8 cellular contexts compared by ENCODE assay signal in the genomic region with DNA sequence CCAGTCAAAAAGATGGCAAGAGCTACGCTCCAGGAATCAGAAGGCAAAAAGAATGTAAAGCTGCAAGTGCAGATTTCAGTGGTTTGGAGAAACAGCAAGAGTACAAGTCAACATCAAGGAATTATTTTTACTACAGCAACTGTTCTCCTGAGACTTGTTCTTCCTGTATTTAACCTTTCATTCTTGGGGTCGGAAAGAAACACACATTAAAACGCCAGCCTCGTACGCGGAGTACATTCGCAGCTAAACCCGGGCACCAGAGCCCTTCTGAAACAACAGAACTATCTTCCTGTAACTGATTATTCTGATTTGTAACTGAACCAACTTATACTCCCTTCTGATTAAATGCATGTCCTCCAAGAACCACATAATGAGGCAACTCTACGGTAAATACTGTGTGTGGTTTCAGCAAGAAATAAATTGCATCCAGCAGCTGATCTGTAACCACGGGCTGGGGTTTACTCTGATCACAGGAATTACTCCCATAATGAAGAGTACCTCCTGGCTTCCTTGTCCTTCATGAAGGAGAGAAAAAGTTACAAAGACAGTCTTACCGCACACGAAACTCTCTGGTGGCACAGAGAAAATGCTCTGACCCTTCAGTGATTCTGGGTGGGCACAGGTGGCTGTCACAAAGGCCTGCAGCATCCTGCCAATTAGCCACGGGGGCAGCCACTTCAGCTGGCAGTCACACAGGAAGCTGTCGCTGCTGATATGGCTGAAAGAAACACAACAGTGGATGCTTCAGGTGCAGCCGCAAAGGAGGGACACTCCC.
DNase-seq lines count a peak whose midpoint lies in the region; ATAC-seq and TF ChIP-seq lines count a peak whose summit lies in the region.

No MANE protein-coding gene starts in this region.

- H3K4me3 ChIP-seq in dorsolateral prefrontal cortex: peak overlapping the region in 2 of 59 donors; percentile 3 to 4

- H3K27me3 ChIP-seq in dorsolateral prefrontal cortex: no peaks in the 10 kb centered on the region

- ATAC-seq in GM18858 (IDR thresholded peaks at IDR 0.05; ENCODE audit: unreplicated experiment) (peak; percentile 85), HG02884 (IDR thresholded peaks at IDR 0.05; ENCODE audit: unreplicated experiment) (peak; percentile 83)

- no peak for TF ChIP-seq CTCF in dorsolateral prefrontal cortex (IDR thresholded peaks at IDR 0.05 in 54 of 56, conservative IDR thresholded peaks at IDR 0.05 in 2 of 56; ENCODE audit: low read depth in 1 of 56, partially characterized antibody in 56 of 56)

- DNase-seq in activated CD4-positive, CD25-positive, alpha-beta regulatory T cell treated with anti-CD3 and anti-CD28 coated beads, Interleukin-2, amount 50 U/mL, for 16 hours (ENCODE audit: low read depth, low spot score): peak; percentile 26
- DNase-seq in dorsolateral prefrontal cortex (peak in 1 of 10 donors; percentile 5), UCSD-AML1 (lab: John Stamatoyannopoulos, UW; ENCODE audit: unreplicated experiment) (no peak), OCI-M1 (lab: John Stamatoyannopoulos, UW) (no peak), cortex of kidney (lab: John Stamatoyannopoulos, UW) (no peak)
- peak; percentile 47 for DNase-seq in stimulated activated CD4-positive, alpha-beta T cell treated with anti-CD3 and anti-CD28 coated beads, Interleukin-15, amount 100 ng/mL, for 24 hours

- intact Hi-C loops in dorsolateral prefrontal cortex (cut with DNase I): no loop called here

- peak overlapping the region in 48 of 59 donors; percentile 4 to 90 (median 56) for H3K27ac ChIP-seq in dorsolateral prefrontal cortex

Comparison
In these comparisons a context has a peak if more than half of its experiments do, and no peak if none do; other contexts are left out.
1. DNase-seq: peak in activated CD4-positive, CD25-positive, alpha-beta regulatory T cell treated with anti-CD3 and anti-CD28 coated beads, Interleukin-2, amount 50 U/mL, for 16 hours (single experiment) and stimulated activated CD4-positive, alpha-beta T cell treated with anti-CD3 and anti-CD28 coated beads, Interleukin-15, amount 100 ng/mL, for 24 hours (single experiment); none in UCSD-AML1 (single experiment), OCI-M1 (single experiment) and cortex of kidney (single experiment).